ENCODE assay signal across 13 cellular contexts in the genomic region with DNA sequence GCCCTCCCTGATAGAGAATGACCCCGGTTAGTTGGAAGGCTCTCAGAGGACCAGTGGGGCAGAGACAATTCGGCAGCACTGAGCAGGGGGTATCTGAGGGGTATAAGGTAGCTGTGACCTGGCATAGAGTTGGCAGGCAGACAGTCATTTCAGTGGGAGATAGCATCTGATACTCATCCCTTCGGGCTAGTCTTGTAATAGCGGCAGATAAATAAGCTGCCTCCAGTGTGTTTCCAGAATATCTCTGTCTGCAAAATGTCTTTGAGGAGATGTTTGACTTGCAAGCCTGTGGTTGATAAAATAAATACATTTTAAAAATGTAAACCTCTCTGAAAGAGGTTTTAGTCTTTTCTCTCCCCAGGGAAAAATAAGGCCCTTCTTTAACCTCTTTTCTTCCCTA.
"Had no signal": no experiment of that assay in that cellular context is flagged by ENCODE, and none has a peak within 500 bp of the region (broad histone marks: within the 10 kb centered on the region; RNA-seq: fewer than 3 reads in every experiment).

No MANE protein-coding gene starts in this region.

- H3K27ac Mint-ChIP-seq: activated CD8-positive, alpha-beta T cell treated with anti-CD3 and anti-CD28 coated beads for 36 hours; activated naive CD4-positive, alpha-beta T cell treated with anti-CD3 and anti-CD28 coated beads for 36 hours had no signal

- H3K36me3 ChIP-seq: colonic mucosa, gastrocnemius medialis, heart right ventricle, ovary, stomach, thoracic aorta had no signal

- H3K9me3 Mint-ChIP-seq: activated CD8-positive, alpha-beta T cell treated with anti-CD3 and anti-CD28 coated beads for 36 hours; activated naive CD4-positive, alpha-beta T cell treated with anti-CD3 and anti-CD28 coated beads for 36 hours had no signal

- H3K9me3 ChIP-seq: colonic mucosa, gastrocnemius medialis, heart right ventricle, ovary, stomach, thoracic aorta had no signal

- H3K4me3 ChIP-seq: colonic mucosa, gastrocnemius medialis, heart right ventricle, ovary, stomach, thoracic aorta had no signal

- H3K4me3 Mint-ChIP-seq: activated CD8-positive, alpha-beta T cell treated with anti-CD3 and anti-CD28 coated beads for 36 hours; activated naive CD4-positive, alpha-beta T cell treated with anti-CD3 and anti-CD28 coated beads for 36 hours had no signal

- DNase-seq: activated CD4-positive, CD25-positive, alpha-beta regulatory T cell treated with anti-CD3 and anti-CD28 coated beads, Interleukin-2, amount 50 U/mL, for 72 hours; activated CD8-positive, alpha-beta memory T cell treated with anti-CD3 and anti-CD28 coated beads, Interleukin-2, amount 50 U/mL, for 4 hours; activated CD8-positive, alpha-beta T cell treated with anti-CD3 and anti-CD28 coated beads for 36 hours; activated naive CD4-positive, alpha-beta T cell treated with anti-CD3 and anti-CD28 coated beads for 36 hours; colonic mucosa; effector CD4-positive, alpha-beta T cell; gastrocnemius medialis; heart right ventricle; ovary; retina; stomach; T-helper 9 cell had no signal

- H3K27me3 ChIP-seq: colonic mucosa, gastrocnemius medialis, heart right ventricle, ovary, stomach had no signal

- H3K27ac ChIP-seq: colonic mucosa, ovary, stomach, thoracic aorta had no signal

- ATAC-seq: activated CD8-positive, alpha-beta T cell treated with anti-CD3 and anti-CD28 coated beads for 36 hours; gastrocnemius medialis; heart right ventricle had no signal
